8 cellular contexts compared by ENCODE assay signal in the genomic region with DNA sequence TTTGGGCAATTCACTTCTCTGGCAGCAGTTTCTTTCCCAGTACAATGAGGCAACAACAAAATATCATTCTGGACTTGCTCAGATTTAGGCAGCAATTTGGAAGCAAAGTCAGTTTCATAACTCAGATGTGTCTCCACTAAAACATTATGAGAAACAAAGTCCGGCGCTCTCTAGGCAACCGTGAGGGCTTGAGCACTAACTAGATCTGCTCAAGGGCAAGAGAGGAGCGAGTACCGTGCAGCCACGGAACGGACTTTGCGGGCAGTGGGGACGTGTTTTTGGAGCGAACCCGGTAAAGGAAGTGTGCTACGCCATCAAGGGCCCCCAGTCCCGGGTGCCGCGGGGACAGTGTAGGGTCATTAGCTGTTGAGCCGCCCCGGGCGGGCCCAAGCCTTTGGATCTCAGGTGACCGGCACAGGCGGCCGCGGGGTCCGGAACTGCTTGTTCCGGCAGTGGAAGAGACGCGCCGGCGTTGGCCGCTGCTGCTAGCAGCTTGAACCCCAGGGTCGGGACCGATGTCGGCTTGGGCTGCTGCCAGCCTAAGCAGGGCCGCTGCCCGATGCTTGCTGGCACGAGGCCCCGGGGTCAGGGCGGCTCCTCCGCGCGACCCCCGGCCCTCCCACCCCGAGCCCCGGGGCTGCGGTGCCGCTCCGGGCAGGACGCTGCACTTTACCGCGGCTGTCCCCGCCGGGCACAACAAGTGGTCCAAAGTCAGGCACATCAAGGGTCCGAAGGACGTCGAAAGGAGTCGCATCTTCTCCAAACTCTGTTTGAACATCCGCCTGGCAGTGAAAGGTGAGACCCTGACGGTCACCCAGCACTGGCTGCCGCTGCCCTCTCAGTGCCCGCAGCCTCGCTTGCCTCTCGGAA. TPM values are rescaled to one million over a fixed set of nuclear protein-coding genes. Genes with fewer than 3 reads are reported as not detected.
A peak's percentile ranks its signal among the peaks of the same experiment; 100 is the strongest.
DNase-seq lines count a peak whose midpoint lies in the region; ATAC-seq and TF ChIP-seq lines count a peak whose summit lies in the region.

A gene (plus strand): TSS at position 327 of the 870 bp plus-strand sequence. CDS start 189 bp downstream, at position 516.

- peak within 1 kb of the TSS in 6 of 7 donors; percentile 50 to 89 (median 82) for H3K27ac Mint-ChIP-seq in CD14-positive monocyte
- H3K27ac Mint-ChIP-seq in activated CD4-positive, alpha-beta memory T cell treated with anti-CD3 and anti-CD28 coated beads for 36 hours: peak within 1 kb of the TSS; percentile 86

- 0 to 1% methylated on average over 37 to 41 of the region's 61 CpGs for WGBS in lower leg skin, 2 donors

- DNase-seq in CD14-positive monocyte (ENCODE audit: low spot score) (peak; percentile 78), HK-2 (ENCODE audit: unreplicated experiment) (peak; percentile 86), NCI-H82 (lab: John Stamatoyannopoulos, UW) (peak; percentile 92), ecto neural progenitor cell (ENCODE audit: low spot score) (peak; percentile 92), lower leg skin (ENCODE audit: low spot score in 2 of 2) (peak; percentile 75 to 96)
- DNase-seq in activated CD4-positive, alpha-beta memory T cell treated with anti-CD3 and anti-CD28 coated beads for 36 hours: peak; percentile 88
- DNase-seq in stimulated activated CD4-positive, alpha-beta T cell treated with anti-CD3 and anti-CD28 coated beads, Interleukin-4, amount 100 ng/mL, for 24 hours: peak; percentile 83

- ATAC-seq in GM19397 (IDR thresholded peaks at IDR 0.05; ENCODE audit: unreplicated experiment): peak; percentile 95

- peak within 1 kb of the TSS; percentile 87 to 97 for H3K4me3 Mint-ChIP-seq in CD14-positive monocyte
- H3K4me3 Mint-ChIP-seq in activated CD4-positive, alpha-beta memory T cell treated with anti-CD3 and anti-CD28 coated beads for 36 hours: peak within 1 kb of the TSS; percentile 86

- H3K9me3 Mint-ChIP-seq in CD14-positive monocyte: no peaks in the 10 kb centered on the region
- no peaks in the 10 kb centered on the region for H3K9me3 Mint-ChIP-seq in activated CD4-positive, alpha-beta memory T cell treated with anti-CD3 and anti-CD28 coated beads for 36 hours

- intact Hi-C loops in CD14-positive monocyte (cut with micrococcal nuclease) (no loop called here), lower leg skin (cut with DNase I; ENCODE audit: low total_unique reads) (no loop called here)
- intact Hi-C loops in activated CD4-positive, alpha-beta memory T cell treated with anti-CD3 and anti-CD28 coated beads for 36 hours (cut with micrococcal nuclease): loop anchor here (1.0 kb wide), 1 partner anchor 51 kb away; a partner anchor contains a TSS

- peak within 1 kb of the TSS; percentile 54 for H3K4me3 ChIP-seq in lower leg skin (ENCODE audit: low read depth, poor library complexity, severe bottlenecking)

- peaks cover 16 to 33% of the 10 kb centered on the region in 2 donors for H3K36me3 Mint-ChIP-seq in CD14-positive monocyte
- peaks cover 7% of the 10 kb centered on the region for H3K36me3 Mint-ChIP-seq in activated CD4-positive, alpha-beta memory T cell treated with anti-CD3 and anti-CD28 coated beads for 36 hours

- no peak for TF ChIP-seq POLR2A in lower leg skin (IDR thresholded peaks at IDR 0.05)

- H3K27me3 Mint-ChIP-seq in CD14-positive monocyte (ENCODE audit: low read depth in 3 of 3): peaks cover 0 to 3% (median 0%) of the 10 kb centered on the region in 3 donors
- H3K27me3 Mint-ChIP-seq in activated CD4-positive, alpha-beta memory T cell treated with anti-CD3 and anti-CD28 coated beads for 36 hours: no peaks in the 10 kb centered on the region

- CTCF ChIA-PET in activated CD4-positive, alpha-beta memory T cell treated with anti-CD3 and anti-CD28 coated beads for 36 hours (lab: Charles Lee): interaction anchor here (1.2 to 2.9 kb wide), 5 partner anchors 11 to 194 kb away, joined by 3 to 22 read pairs (median 4); a partner anchor contains a TSS

- peaks cover 14% of the 10 kb centered on the region for H3K4me1 Mint-ChIP-seq in CD14-positive monocyte
- peaks cover 39% of the 10 kb centered on the region for H3K4me1 Mint-ChIP-seq in activated CD4-positive, alpha-beta memory T cell treated with anti-CD3 and anti-CD28 coated beads for 36 hours (ENCODE audit: low read depth)

- TF ChIP-seq CTCF in CD14-positive monocyte (IDR thresholded peaks at IDR 0.05) (no peak), lower leg skin (IDR thresholded peaks at IDR 0.05) (no peak)

- POLR2A ChIA-PET in activated CD4-positive, alpha-beta memory T cell treated with anti-CD3 and anti-CD28 coated beads for 36 hours (lab: Charles Lee): interaction anchor here (0.7 to 1.7 kb wide), 7 partner anchors 10 to 123 kb away, joined by 3 to 6 read pairs (median 4); a partner anchor contains a TSS

RNA-seq across cellular contexts. Expression of the gene that starts here (rescaled TPM):
- polyA plus RNA-seq in CD14-positive monocyte: 10 to 100 TPM in 1 of 2 donors, 1 to 10 TPM in 1; 9.5 to 12.5 TPM
- 10 to 100 TPM; 28.2 to 30.4 TPM for total RNA-seq in activated CD4-positive, alpha-beta memory T cell treated with anti-CD3 and anti-CD28 coated beads for 36 hours
- total RNA-seq in lower leg skin: 10 to 100 TPM in 3 of 4 donors, 1 to 10 TPM in 1; 9.3 to 15.8 (median 13.4) TPM

Comparison
In these comparisons a context has a peak if more than half of its experiments do, and no peak if none do; other contexts are left out.
1. Peak in every context shown above with its lines: DNase-seq, ATAC-seq and H3K4me3 ChIP-seq.